ENCODE assay signal across 29 cellular contexts in genomic region chr14:46663382-46663781, GRCh38. TPM values are rescaled to one million over a fixed set of nuclear protein-coding genes. Genes with fewer than 3 reads are reported as not detected.
"Had no signal": no experiment of that assay in that cellular context is flagged by ENCODE, and none has a peak within 500 bp of the region (broad histone marks: within the 10 kb centered on the region; RNA-seq: fewer than 3 reads in every experiment).

No MANE protein-coding gene starts in this region.

- H3K27ac ChIP-seq: colonic mucosa, epithelial cell of prostate, esophagus squamous epithelium, gastrocnemius medialis, heart right ventricle, left lung, lower lobe of right lung had no signal

- H3K4me1 ChIP-seq: colonic mucosa, esophagus squamous epithelium, gastrocnemius medialis, heart right ventricle, left lung, lower lobe of right lung had no signal

- H3K4me3 ChIP-seq: colonic mucosa, esophagus squamous epithelium, gastrocnemius medialis, heart right ventricle, left lung, lower lobe of right lung had no signal

- H3K27me3 ChIP-seq: colonic mucosa, esophagus squamous epithelium, gastrocnemius medialis, heart right ventricle, left lung had no signal

- DNase-seq: colonic mucosa; cortex of kidney; effector CD8-positive, alpha-beta T cell; effector memory CD8-positive, alpha-beta T cell; endodermal cell; erythroblast; esophagus squamous epithelium; foreskin fibroblast; foreskin melanocyte; gastrocnemius medialis; glutamatergic neuron; heart right ventricle; left cardiac atrium; left lung; left ventricle myocardium superior; lower lobe of right lung; mesendoderm; midbrain had no signal

- H3K36me3 ChIP-seq: colonic mucosa, esophagus squamous epithelium, gastrocnemius medialis, heart right ventricle, left lung, lower lobe of right lung had no signal

- H3K9me3 ChIP-seq: colonic mucosa, gastrocnemius medialis had no signal

- ATAC-seq: effector memory CD8-positive, alpha-beta T cell; esophagus mucosa; gastrocnemius medialis; heart right ventricle; left cardiac atrium; left lung; left ventricle myocardium superior; lower lobe of right lung had no signal

RNA-seq across cellular contexts. Expression of gene RPL10L, which starts 11.8 kb away (rescaled TPM):
- total RNA-seq: chondrocyte, dermis microvascular lymphatic vessel endothelial cell, endodermal cell, esophagus mucosa, esophagus squamous epithelium, gastrocnemius medialis, glomerular endothelial cell, heart right ventricle, kidney epithelial cell, left cardiac atrium, left lung, left ventricle myocardium superior, lower leg skin, lower lobe of right lung, lung microvascular endothelial cell, mononuclear cell, mucosa of gallbladder had no signal
- polyA plus RNA-seq: heart right ventricle, keratinocyte had no signal
